In genomic region chr11:9384535-9385287, GRCh38 we compare ENCODE assay signal across 8 cellular contexts. TPM values are rescaled to one million over a fixed set of nuclear protein-coding genes. Genes with fewer than 3 reads are reported as not detected.
DNase-seq lines count a peak whose midpoint lies in the region; ATAC-seq and TF ChIP-seq lines count a peak whose summit lies in the region.

IPO7 (plus strand) TSS chr11:9384652; CDS start chr11:9384764, 112 bp downstream.

- TF ChIP-seq CTCF in endodermal cell (conservative IDR thresholded peaks at IDR 0.05) (peak; percentile 52), mesothelial cell of epicardium (IDR thresholded peaks at IDR 0.05; ENCODE audit: unreplicated experiment) (no peak)

- WGBS in endodermal cell (ENCODE audit: insufficient coverage in 1 of 2, insufficient read length in 1 of 2), 2 experiments, result 0% methylated on average over 19 to 69 of the region's 69 CpGs

- peak within 1 kb of the TSS; percentile 93 for H3K4me3 Mint-ChIP-seq in activated CD8-positive, alpha-beta memory T cell treated with anti-CD3 and anti-CD28 coated beads, Interleukin-2, amount 10 ng/mL, durations not matched to agents 7 days and 5 days
- H3K4me3 Mint-ChIP-seq in endodermal cell (peak within 1 kb of the TSS; percentile 99), mesothelial cell of epicardium (peak within 1 kb of the TSS; percentile 87)

- H3K4me1 Mint-ChIP-seq in activated CD8-positive, alpha-beta memory T cell treated with anti-CD3 and anti-CD28 coated beads, Interleukin-2, amount 10 ng/mL, durations not matched to agents 7 days and 5 days, result peaks cover 35% of the 10 kb centered on the region
- H3K4me1 Mint-ChIP-seq in endodermal cell (peaks cover 24% of the 10 kb centered on the region), mesothelial cell of epicardium (peaks cover 38% of the 10 kb centered on the region)

- ATAC-seq in GM19463 (IDR thresholded peaks at IDR 0.05; ENCODE audit: unreplicated experiment), result peak; percentile 95
- peak; percentile 96 for ATAC-seq in activated CD8-positive, alpha-beta memory T cell treated with anti-CD3 and anti-CD28 coated beads, Interleukin-2, amount 10 ng/mL, durations not matched to agents 7 days and 5 days

- peak within 1 kb of the TSS; percentile 94 for H3K9ac ChIP-seq in endodermal cell (ENCODE audit: extremely low read depth, low read length, poor library complexity, severe bottlenecking)

- H3K27ac ChIP-seq in endodermal cell (ENCODE audit: low read depth, low read length), result peak within 1 kb of the TSS; percentile 93

- peak within 1 kb of the TSS; percentile 85 for H3K27ac Mint-ChIP-seq in activated CD8-positive, alpha-beta memory T cell treated with anti-CD3 and anti-CD28 coated beads, Interleukin-2, amount 10 ng/mL, durations not matched to agents 7 days and 5 days
- H3K27ac Mint-ChIP-seq in endodermal cell (peak within 1 kb of the TSS; percentile 96), mesothelial cell of epicardium (peak within 1 kb of the TSS; percentile 90)

- no peaks in the 10 kb centered on the region for H3K9me3 ChIP-seq in endodermal cell (ENCODE audit: control insufficient read depth, low read length)

- H3K36me3 ChIP-seq in endodermal cell (ENCODE audit: control insufficient read depth, insufficient read depth, low read length), result peaks cover 26% of the 10 kb centered on the region

- H3K4me3 ChIP-seq in endodermal cell (ENCODE audit: low read length), result peak within 1 kb of the TSS; percentile 96

- CTCF ChIA-PET in activated CD8-positive, alpha-beta memory T cell treated with anti-CD3 and anti-CD28 coated beads, Interleukin-2, amount 10 ng/mL, durations not matched to agents 7 days and 5 days (lab: Charles Lee), result interaction anchor here (0.6 to 2.3 kb wide), 15 partner anchors 9 to 224 kb away, joined by 3 to 12 read pairs (median 4); partner anchors contain the start of genes TMEM41B and ZNF143

- H3K4me1 ChIP-seq in endodermal cell (ENCODE audit: control insufficient read depth, insufficient read depth, low read length), result no peaks in the 10 kb centered on the region

- H3K9me3 Mint-ChIP-seq in activated CD8-positive, alpha-beta memory T cell treated with anti-CD3 and anti-CD28 coated beads, Interleukin-2, amount 10 ng/mL, durations not matched to agents 7 days and 5 days (ENCODE audit: low read depth), result no peaks in the 10 kb centered on the region
- H3K9me3 Mint-ChIP-seq in endodermal cell, result no peaks in the 10 kb centered on the region
- H3K9me3 Mint-ChIP-seq in mesothelial cell of epicardium, result no peaks in the 10 kb centered on the region

- H3K36me3 Mint-ChIP-seq in activated CD8-positive, alpha-beta memory T cell treated with anti-CD3 and anti-CD28 coated beads, Interleukin-2, amount 10 ng/mL, durations not matched to agents 7 days and 5 days, result peaks cover 18% of the 10 kb centered on the region
- H3K36me3 Mint-ChIP-seq in endodermal cell (ENCODE audit: low read depth), result peaks cover 15% of the 10 kb centered on the region
- H3K36me3 Mint-ChIP-seq in mesothelial cell of epicardium, result no peaks in the 10 kb centered on the region

- no peaks in the 10 kb centered on the region for H3K27me3 Mint-ChIP-seq in activated CD8-positive, alpha-beta memory T cell treated with anti-CD3 and anti-CD28 coated beads, Interleukin-2, amount 10 ng/mL, durations not matched to agents 7 days and 5 days
- H3K27me3 Mint-ChIP-seq in endodermal cell (ENCODE audit: insufficient read depth), result no peaks in the 10 kb centered on the region
- H3K27me3 Mint-ChIP-seq in mesothelial cell of epicardium (ENCODE audit: low read depth), result no peaks in the 10 kb centered on the region

- no peaks in the 10 kb centered on the region for H3K27me3 ChIP-seq in endodermal cell (ENCODE audit: control insufficient read depth, insufficient read depth, low read length, poor library complexity, severe bottlenecking)

- peak; percentile 92 for DNase-seq in COLO668 (lab: John Stamatoyannopoulos, UW; ENCODE audit: unreplicated experiment)
- peak; percentile 79 for DNase-seq in HPDE6-E6E7 (ENCODE audit: extremely low spot score)
- peak; percentile 85 to 87 for DNase-seq in NOMO-1 (lab: John Stamatoyannopoulos, UW; ENCODE audit: unreplicated experiment in 2 of 2)
- peak; percentile 95 for DNase-seq in activated CD8-positive, alpha-beta memory T cell treated with anti-CD3 and anti-CD28 coated beads, Interleukin-2, amount 10 ng/mL, durations not matched to agents 7 days and 5 days
- DNase-seq in endodermal cell, result peak; percentile 96
- DNase-seq in mesothelial cell of epicardium (ENCODE audit: low spot score in 2 of 2, unreplicated experiment in 2 of 2), result peak; percentile 67 to 82
- peak; percentile 84 to 85 for DNase-seq in stimulated activated CD8-positive, alpha-beta memory T cell treated with anti-CD3 and anti-CD28 coated beads, Interleukin-15, amount 100 ng/mL, for 48 hours (ENCODE audit: low read depth in 2 of 2)

RNA-seq across cellular contexts. Expression of gene IPO7, which starts in this region (rescaled TPM):
- 100 to 1,000 TPM in 1 of 2 experiments, 10 to 100 TPM in 1; 98.5 to 121 TPM for total RNA-seq in activated CD8-positive, alpha-beta memory T cell treated with anti-CD3 and anti-CD28 coated beads, Interleukin-2, amount 10 ng/mL, durations not matched to agents 7 days and 5 days
- total RNA-seq in endodermal cell, result 100 to 1,000 TPM; 161 to 163 TPM
- polyA plus RNA-seq in endodermal cell (2013, experiment 1 of 2), result 164 TPM
- 150 TPM for polyA plus RNA-seq in endodermal cell (2013, experiment 2 of 2)
- total RNA-seq in mesothelial cell of epicardium, result 123 to 140 TPM (median 129 TPM) in 3 replicates

Comparison
In these comparisons a context has a peak if more than half of its experiments do, and no peak if none do; other contexts are left out.
1. Peak in every context shown above with its lines: DNase-seq, ATAC-seq, H3K4me3 ChIP-seq and H3K27ac ChIP-seq.